1 cellular context compared by ENCODE assay signal in the genomic region with DNA sequence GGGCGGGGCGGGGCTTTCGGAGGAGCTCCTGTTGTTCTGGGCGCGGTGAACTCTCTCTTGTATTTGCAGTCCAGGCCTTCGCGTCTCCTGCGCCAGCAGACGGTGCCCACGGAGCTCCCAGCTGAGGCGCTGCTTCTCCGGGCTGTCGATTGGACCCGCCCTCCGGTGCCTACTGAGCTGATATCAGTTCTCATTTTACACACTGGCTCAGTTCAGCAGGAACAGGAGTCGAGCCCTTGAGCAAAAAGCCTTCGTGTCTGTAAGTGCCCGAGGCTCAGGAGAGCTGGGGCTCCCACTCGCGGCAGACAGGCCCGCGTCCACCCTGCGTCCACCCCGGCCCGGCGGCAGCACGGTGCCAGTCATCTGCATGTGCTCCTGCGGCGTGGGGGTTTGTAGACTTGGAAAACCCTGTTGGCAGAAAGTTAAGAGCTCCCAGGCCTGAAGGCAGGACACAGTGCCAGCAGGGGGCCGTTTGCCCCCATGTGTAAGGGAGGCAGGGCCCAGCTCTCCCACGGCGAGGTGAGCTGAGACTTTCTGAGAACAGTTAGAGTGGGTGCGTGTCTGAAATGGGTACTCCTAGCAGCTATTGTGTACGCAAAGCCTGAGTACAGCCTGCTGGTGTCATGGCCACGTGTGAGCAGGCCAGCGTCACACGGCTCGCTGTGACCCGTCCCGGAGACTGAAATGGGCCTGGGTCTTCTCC.
TF ChIP-seq lines count a peak whose summit lies in the region.

No MANE protein-coding gene starts in this region.

TF ChIP-seq in WTC11, 78 proteins besides CTCF, POLR2A, EP300 and RAD21 (continued from another document):
- TF ChIP-seq, protein P1, sequence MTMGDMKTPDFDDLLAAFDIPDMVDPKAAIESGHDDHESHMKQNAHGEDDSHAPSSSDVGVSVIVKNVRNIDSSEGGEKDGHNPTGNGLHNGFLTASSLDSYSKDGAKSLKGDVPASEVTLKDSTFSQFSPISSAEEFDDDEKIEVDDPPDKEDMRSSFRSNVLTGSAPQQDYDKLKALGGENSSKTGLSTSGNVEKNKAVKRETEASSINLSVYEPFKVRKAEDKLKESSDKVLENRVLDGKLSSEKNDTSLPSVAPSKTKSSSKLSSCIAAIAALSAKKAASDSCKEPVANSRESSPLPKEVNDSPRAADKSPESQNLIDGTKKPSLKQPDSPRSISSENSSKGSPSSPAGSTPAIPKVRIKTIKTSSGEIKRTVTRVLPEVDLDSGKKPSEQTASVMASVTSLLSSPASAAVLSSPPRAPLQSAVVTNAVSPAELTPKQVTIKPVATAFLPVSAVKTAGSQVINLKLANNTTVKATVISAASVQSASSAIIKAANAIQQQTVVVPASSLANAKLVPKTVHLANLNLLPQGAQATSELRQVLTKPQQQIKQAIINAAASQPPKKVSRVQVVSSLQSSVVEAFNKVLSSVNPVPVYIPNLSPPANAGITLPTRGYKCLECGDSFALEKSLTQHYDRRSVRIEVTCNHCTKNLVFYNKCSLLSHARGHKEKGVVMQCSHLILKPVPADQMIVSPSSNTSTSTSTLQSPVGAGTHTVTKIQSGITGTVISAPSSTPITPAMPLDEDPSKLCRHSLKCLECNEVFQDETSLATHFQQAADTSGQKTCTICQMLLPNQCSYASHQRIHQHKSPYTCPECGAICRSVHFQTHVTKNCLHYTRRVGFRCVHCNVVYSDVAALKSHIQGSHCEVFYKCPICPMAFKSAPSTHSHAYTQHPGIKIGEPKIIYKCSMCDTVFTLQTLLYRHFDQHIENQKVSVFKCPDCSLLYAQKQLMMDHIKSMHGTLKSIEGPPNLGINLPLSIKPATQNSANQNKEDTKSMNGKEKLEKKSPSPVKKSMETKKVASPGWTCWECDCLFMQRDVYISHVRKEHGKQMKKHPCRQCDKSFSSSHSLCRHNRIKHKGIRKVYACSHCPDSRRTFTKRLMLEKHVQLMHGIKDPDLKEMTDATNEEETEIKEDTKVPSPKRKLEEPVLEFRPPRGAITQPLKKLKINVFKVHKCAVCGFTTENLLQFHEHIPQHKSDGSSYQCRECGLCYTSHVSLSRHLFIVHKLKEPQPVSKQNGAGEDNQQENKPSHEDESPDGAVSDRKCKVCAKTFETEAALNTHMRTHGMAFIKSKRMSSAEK (CRISPR knock-in tag; IDR thresholded peaks at IDR 0.05; ENCODE audit: borderline replicate concordance) = no peak
- TF ChIP-seq, protein P2, sequence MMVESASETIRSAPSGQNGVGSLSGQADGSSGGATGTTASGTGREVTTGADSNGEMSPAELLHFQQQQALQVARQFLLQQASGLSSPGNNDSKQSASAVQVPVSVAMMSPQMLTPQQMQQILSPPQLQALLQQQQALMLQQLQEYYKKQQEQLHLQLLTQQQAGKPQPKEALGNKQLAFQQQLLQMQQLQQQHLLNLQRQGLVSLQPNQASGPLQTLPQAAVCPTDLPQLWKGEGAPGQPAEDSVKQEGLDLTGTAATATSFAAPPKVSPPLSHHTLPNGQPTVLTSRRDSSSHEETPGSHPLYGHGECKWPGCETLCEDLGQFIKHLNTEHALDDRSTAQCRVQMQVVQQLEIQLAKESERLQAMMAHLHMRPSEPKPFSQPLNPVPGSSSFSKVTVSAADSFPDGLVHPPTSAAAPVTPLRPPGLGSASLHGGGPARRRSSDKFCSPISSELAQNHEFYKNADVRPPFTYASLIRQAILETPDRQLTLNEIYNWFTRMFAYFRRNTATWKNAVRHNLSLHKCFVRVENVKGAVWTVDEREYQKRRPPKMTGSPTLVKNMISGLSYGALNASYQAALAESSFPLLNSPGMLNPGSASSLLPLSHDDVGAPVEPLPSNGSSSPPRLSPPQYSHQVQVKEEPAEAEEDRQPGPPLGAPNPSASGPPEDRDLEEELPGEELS (CRISPR knock-in tag; IDR thresholded peaks at IDR 0.05) = no peak
- no peak for TF ChIP-seq ZNF138 (CRISPR knock-in tag; conservative IDR thresholded peaks at IDR 0.05)
- TF ChIP-seq IRF2 (CRISPR knock-in tag; IDR thresholded peaks at IDR 0.05; ENCODE audit: borderline replicate concordance, low read depth) = no peak
- TF ChIP-seq, protein P3, sequence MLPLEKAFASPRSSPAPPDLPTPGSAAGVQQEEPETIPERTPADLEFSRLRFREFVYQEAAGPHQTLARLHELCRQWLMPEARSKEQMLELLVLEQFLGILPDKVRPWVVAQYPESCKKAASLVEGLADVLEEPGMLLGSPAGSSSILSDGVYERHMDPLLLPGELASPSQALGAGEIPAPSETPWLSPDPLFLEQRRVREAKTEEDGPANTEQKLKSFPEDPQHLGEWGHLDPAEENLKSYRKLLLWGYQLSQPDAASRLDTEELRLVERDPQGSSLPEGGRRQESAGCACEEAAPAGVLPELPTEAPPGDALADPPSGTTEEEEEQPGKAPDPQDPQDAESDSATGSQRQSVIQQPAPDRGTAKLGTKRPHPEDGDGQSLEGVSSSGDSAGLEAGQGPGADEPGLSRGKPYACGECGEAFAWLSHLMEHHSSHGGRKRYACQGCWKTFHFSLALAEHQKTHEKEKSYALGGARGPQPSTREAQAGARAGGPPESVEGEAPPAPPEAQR (CRISPR knock-in tag; IDR thresholded peaks at IDR 0.05) = no peak
